19 cellular contexts compared by ENCODE assay signal in genomic region chrX:69116077-69116476, GRCh38.
"Had no signal": no experiment of that assay in that cellular context is flagged by ENCODE, and none has a peak within 500 bp of the region (broad histone marks: within the 10 kb centered on the region; RNA-seq: fewer than 3 reads in every experiment).

No MANE protein-coding gene starts in this region.

- H3K27ac Mint-ChIP-seq: activated naive CD8-positive, alpha-beta T cell treated with anti-CD3 and anti-CD28 coated beads, Interleukin-2, amount 10 ng/mL, durations not matched to agents 7 days and 5 days; activated T-cell treated with anti-CD3 and anti-CD28 coated beads, Interleukin-2, amount 50 U/mL, for 72 hours; endodermal cell; naive thymus-derived CD8-positive, alpha-beta T cell; T-cell had no signal

- H3K9me3 Mint-ChIP-seq: activated naive CD8-positive, alpha-beta T cell treated with anti-CD3 and anti-CD28 coated beads, Interleukin-2, amount 10 ng/mL, durations not matched to agents 7 days and 5 days; activated T-cell treated with anti-CD3 and anti-CD28 coated beads, Interleukin-2, amount 50 U/mL, for 72 hours; naive thymus-derived CD8-positive, alpha-beta T cell; T-cell had no signal

- H3K4me1 Mint-ChIP-seq: naive thymus-derived CD8-positive, alpha-beta T cell; T-cell had no signal

- DNase-seq: activated CD4-positive, alpha-beta T cell treated with anti-CD3 and anti-CD28 coated beads for 1 hour; activated CD4-positive, alpha-beta T cell treated with anti-CD3 and anti-CD28 coated beads, Interleukin-2, amount 50 U/mL, for 48 hours; activated naive CD8-positive, alpha-beta T cell treated with anti-CD3 and anti-CD28 coated beads, Interleukin-2, amount 10 ng/mL, durations not matched to agents 7 days and 5 days; activated T-cell treated with anti-CD3 and anti-CD28 coated beads, Interleukin-2, amount 50 U/mL, for 72 hours; anterior cingulate cortex; dermis blood vessel endothelial cell; endodermal cell; left colon; naive thymus-derived CD8-positive, alpha-beta T cell; nucleus accumbens; psoas muscle; stimulated activated naive CD4-positive, alpha-beta T cell treated with Interleukin-2 at 50 U/mL for 16 hours; T-cell; T1000; upper lobe of right lung had no signal

- H3K36me3 ChIP-seq: suprapubic skin, upper lobe of right lung had no signal

- H3K4me3 ChIP-seq: lung, psoas muscle, suprapubic skin, upper lobe of right lung had no signal

- H3K4me3 Mint-ChIP-seq: activated naive CD8-positive, alpha-beta T cell treated with anti-CD3 and anti-CD28 coated beads, Interleukin-2, amount 10 ng/mL, durations not matched to agents 7 days and 5 days; activated T-cell treated with anti-CD3 and anti-CD28 coated beads, Interleukin-2, amount 50 U/mL, for 72 hours; endodermal cell; naive thymus-derived CD8-positive, alpha-beta T cell; T-cell had no signal

- FAIRE-seq: frontal cortex had no signal

- H3K36me3 Mint-ChIP-seq: activated naive CD8-positive, alpha-beta T cell treated with anti-CD3 and anti-CD28 coated beads, Interleukin-2, amount 10 ng/mL, durations not matched to agents 7 days and 5 days; naive thymus-derived CD8-positive, alpha-beta T cell; T-cell had no signal

- ATAC-seq: activated T-cell treated with anti-CD3 and anti-CD28 coated beads, Interleukin-2, amount 50 U/mL, for 72 hours; left colon; naive thymus-derived CD8-positive, alpha-beta T cell; psoas muscle; sciatic nerve; T-cell; upper lobe of right lung had no signal

- H3K27me3 Mint-ChIP-seq: naive thymus-derived CD8-positive, alpha-beta T cell; T-cell had no signal

- H3K27me3 ChIP-seq: suprapubic skin, upper lobe of right lung had no signal
